In the genomic region with DNA sequence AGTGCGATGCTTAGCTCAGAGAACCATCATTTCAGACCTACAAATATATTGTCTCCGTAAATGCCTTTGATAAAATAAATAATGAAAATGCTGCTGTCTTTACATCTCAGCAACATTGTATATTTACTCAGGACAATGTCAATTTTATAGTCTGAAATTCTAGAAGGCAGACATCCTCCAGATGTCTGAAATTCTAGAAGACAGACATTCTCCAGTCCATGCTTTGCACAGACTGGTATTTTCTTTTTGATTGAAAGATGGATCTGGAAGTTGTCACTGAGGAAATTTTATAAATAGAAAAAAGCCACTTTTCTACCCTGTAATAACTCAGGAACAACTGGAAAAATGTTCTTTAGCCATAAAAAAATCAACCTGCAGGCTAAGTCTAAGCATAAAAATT, we compare ENCODE assay signal across 1 cellular context.
TF ChIP-seq lines count a peak whose summit lies in the region.

No MANE protein-coding gene starts in this region.

TF ChIP-seq in SK-N-SH treated with all-trans-retinoic acid at 6 μM for 48 hours, 23 proteins besides CTCF, POLR2A, EP300 and RAD21 (continued from another document):
- TF ChIP-seq, protein P1, sequence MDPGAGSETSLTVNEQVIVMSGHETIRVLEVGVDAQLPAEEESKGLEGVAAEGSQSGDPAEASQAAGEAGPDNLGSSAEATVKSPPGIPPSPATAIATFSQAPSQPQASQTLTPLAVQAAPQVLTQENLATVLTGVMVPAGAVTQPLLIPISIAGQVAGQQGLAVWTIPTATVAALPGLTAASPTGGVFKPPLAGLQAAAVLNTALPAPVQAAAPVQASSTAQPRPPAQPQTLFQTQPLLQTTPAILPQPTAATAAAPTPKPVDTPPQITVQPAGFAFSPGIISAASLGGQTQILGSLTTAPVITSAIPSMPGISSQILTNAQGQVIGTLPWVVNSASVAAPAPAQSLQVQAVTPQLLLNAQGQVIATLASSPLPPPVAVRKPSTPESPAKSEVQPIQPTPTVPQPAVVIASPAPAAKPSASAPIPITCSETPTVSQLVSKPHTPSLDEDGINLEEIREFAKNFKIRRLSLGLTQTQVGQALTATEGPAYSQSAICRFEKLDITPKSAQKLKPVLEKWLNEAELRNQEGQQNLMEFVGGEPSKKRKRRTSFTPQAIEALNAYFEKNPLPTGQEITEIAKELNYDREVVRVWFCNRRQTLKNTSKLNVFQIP (CRISPR knock-in tag; IDR thresholded peaks at IDR 0.05; ENCODE audit: borderline replicate concordance, low read depth) = no peak
- TF ChIP-seq ARNTL (CRISPR knock-in tag; IDR thresholded peaks at IDR 0.05; ENCODE audit: borderline replicate concordance, low read depth) (no peak), ISL1 (CRISPR knock-in tag; IDR thresholded peaks at IDR 0.05) (peak; percentile 89), CSDC2 (CRISPR knock-in tag; IDR thresholded peaks at IDR 0.05) (peak; percentile 59; the same call in 1 of the 2 replicates), ZNF8 (CRISPR knock-in tag; IDR thresholded peaks at IDR 0.05) (no peak)
